Comparison of ENCODE assay signal across 21 cellular contexts in genomic region chr9:37404590-37404989, GRCh38. TPM values are rescaled to one million over a fixed set of nuclear protein-coding genes. Genes with fewer than 3 reads are reported as not detected.
DNase-seq lines count a peak whose midpoint lies in the region; ATAC-seq and TF ChIP-seq lines count a peak whose summit lies in the region.
"Had no signal": no experiment of that assay in that cellular context is flagged by ENCODE, and none has a peak within 500 bp of the region (broad histone marks: within the 10 kb centered on the region; RNA-seq: fewer than 3 reads in every experiment).

No MANE protein-coding gene starts in this region.

- no peaks in the 10 kb centered on the region for H3K27me3 ChIP-seq in OCI-LY3 (ENCODE audit: low read depth, low read length)
- H3K27me3 ChIP-seq in body of pancreas = no peaks in the 10 kb centered on the region
- no peaks in the 10 kb centered on the region for H3K27me3 ChIP-seq in trophoblast cell (ENCODE audit: insufficient read depth, low read length)
- H3K27me3 ChIP-seq: BE2C had no signal

- H2BK12ac ChIP-seq in trophoblast cell (ENCODE audit: low read length) = no peak overlapping the region

- H3K4me1 ChIP-seq in OCI-LY3 (ENCODE audit: low read length) = peaks cover 95% of the 10 kb centered on the region
- H3K4me1 ChIP-seq in body of pancreas = peaks cover 64% of the 10 kb centered on the region
- H3K4me1 ChIP-seq in trophoblast cell (ENCODE audit: control insufficient read depth in 1 of 2, insufficient read depth in 2 of 2, low read length in 2 of 2) = peaks cover 0 to 4% of the 10 kb centered on the region in 2 experiments
- H3K4me1 ChIP-seq: BE2C had no signal

- no peak for ATAC-seq in activated naive CD8-positive, alpha-beta T cell treated with anti-CD3 and anti-CD28 coated beads, Interleukin-2, amount 50 U/mL, for 24 hours
- ATAC-seq in body of pancreas (no peak), GM21381 (IDR thresholded peaks at IDR 0.05; ENCODE audit: unreplicated experiment) (no peak)
- ATAC-seq: Panc1 had no signal

- no peak overlapping the region for H4K12ac ChIP-seq in trophoblast cell (ENCODE audit: low read depth, low read length)

- H3K9ac ChIP-seq in OCI-LY3 (ENCODE audit: low read length) (peak overlapping the region; percentile 92), trophoblast cell (ENCODE audit: low read length) (no peak overlapping the region)

- no peak overlapping the region for H4K91ac ChIP-seq in trophoblast cell (ENCODE audit: low read depth, low read length)

- H3K4me1 Mint-ChIP-seq in activated naive CD8-positive, alpha-beta T cell treated with anti-CD3 and anti-CD28 coated beads, Interleukin-2, amount 50 U/mL, for 24 hours = peaks cover 43% of the 10 kb centered on the region
- peaks cover 7% of the 10 kb centered on the region for H3K4me1 Mint-ChIP-seq in activated naive CD8-positive, alpha-beta T cell treated with anti-CD3 and anti-CD28 coated beads for 36 hours

- no peak overlapping the region for H3K18ac ChIP-seq in trophoblast cell (ENCODE audit: low read length)

- TF ChIP-seq POLR2A in body of pancreas (IDR thresholded peaks at IDR 0.05) = no peak

- peak overlapping the region; percentile 31 for H3K27ac Mint-ChIP-seq in activated naive CD8-positive, alpha-beta T cell treated with anti-CD3 and anti-CD28 coated beads, Interleukin-2, amount 50 U/mL, for 24 hours
- no peak overlapping the region for H3K27ac Mint-ChIP-seq in activated naive CD8-positive, alpha-beta T cell treated with anti-CD3 and anti-CD28 coated beads for 36 hours
- H3K27ac Mint-ChIP-seq: CD4-positive, alpha-beta T cell had no signal

- H3K4me3 Mint-ChIP-seq in activated naive CD8-positive, alpha-beta T cell treated with anti-CD3 and anti-CD28 coated beads, Interleukin-2, amount 50 U/mL, for 24 hours = no peak overlapping the region
- H3K4me3 Mint-ChIP-seq in activated naive CD8-positive, alpha-beta T cell treated with anti-CD3 and anti-CD28 coated beads for 36 hours = no peak overlapping the region
- H3K4me3 Mint-ChIP-seq: CD4-positive, alpha-beta T cell had no signal

- H3K79me2 ChIP-seq in OCI-LY3 (ENCODE audit: low read length) (peaks cover 18% of the 10 kb centered on the region), trophoblast cell (ENCODE audit: control insufficient read depth, insufficient read depth, low read length, poor library complexity) (no peaks in the 10 kb centered on the region)

- H3K36me3 Mint-ChIP-seq in activated naive CD8-positive, alpha-beta T cell treated with anti-CD3 and anti-CD28 coated beads, Interleukin-2, amount 50 U/mL, for 24 hours (ENCODE audit: low read depth) = peaks cover 2% of the 10 kb centered on the region
- no peaks in the 10 kb centered on the region for H3K36me3 Mint-ChIP-seq in activated naive CD8-positive, alpha-beta T cell treated with anti-CD3 and anti-CD28 coated beads for 36 hours

- WGBS in body of pancreas, 2 donors = 86 to 88% methylated on average over 9 of the region's 9 CpGs
- no CpG with 5 or more reads among the region's 9 CpGs for WGBS in trophoblast cell (ENCODE audit: extremely low coverage, insufficient coverage, insufficient read length)

- no peak overlapping the region for H3K23ac ChIP-seq in trophoblast cell (ENCODE audit: low read length)

- H3K9me3 ChIP-seq in OCI-LY3 (ENCODE audit: insufficient read depth, low read length) (no peaks in the 10 kb centered on the region), body of pancreas (no peaks in the 10 kb centered on the region), trophoblast cell (ENCODE audit: insufficient read depth, low read depth, low read length) (no peaks in the 10 kb centered on the region)
- H3K9me3 ChIP-seq: BE2C, Caco-2 had no signal

- H3K4me2 ChIP-seq in OCI-LY3 (ENCODE audit: low read length) (peak overlapping the region; percentile 30), trophoblast cell (ENCODE audit: low read length) (no peak overlapping the region)

- peak overlapping the region; percentile 99 for H3K27ac ChIP-seq in OCI-LY3 (ENCODE audit: low read length)
- peak overlapping the region; percentile 32 to 89 (median 86) for H3K27ac ChIP-seq in body of pancreas
- H3K27ac ChIP-seq in trophoblast cell (ENCODE audit: low read depth, low read length) = no peak overlapping the region
- H3K27ac ChIP-seq: 22Rv1 had no signal

- DNase-seq in activated naive CD8-positive, alpha-beta T cell treated with anti-CD3 and anti-CD28 coated beads, Interleukin-2, amount 50 U/mL, for 24 hours = no peak
- no peak for DNase-seq in activated naive CD8-positive, alpha-beta T cell treated with anti-CD3 and anti-CD28 coated beads for 36 hours
- DNase-seq in body of pancreas (no peak), trophoblast cell (peak; percentile 41 to 68), NCI-H524 treated with DMSO at 0.1 percent for 48 hours (lab: John Stamatoyannopoulos, UW) (no peak)
- no peak for DNase-seq in activated naive CD4-positive, alpha-beta T cell treated with anti-CD3 and anti-CD28 coated beads, Interleukin-2, amount 50 U/mL, for 16 hours
- DNase-seq: BE2C; Caco-2; CD4-positive, alpha-beta T cell; GF-D8; KG1; MV-4-11; NCI-H1417; NCI-H187; NCI-H2107; NCI-H510A; NCI-H774 had no signal

- H4K20me1 ChIP-seq in OCI-LY3 (ENCODE audit: insufficient read depth, low read length) = no peaks in the 10 kb centered on the region

- H3K27me3 Mint-ChIP-seq in activated naive CD8-positive, alpha-beta T cell treated with anti-CD3 and anti-CD28 coated beads, Interleukin-2, amount 50 U/mL, for 24 hours = no peaks in the 10 kb centered on the region
- H3K27me3 Mint-ChIP-seq in activated naive CD8-positive, alpha-beta T cell treated with anti-CD3 and anti-CD28 coated beads for 36 hours = no peaks in the 10 kb centered on the region
- H3K27me3 Mint-ChIP-seq: CD4-positive, alpha-beta T cell had no signal

- TF ChIP-seq CTCF in OCI-LY3 (IDR thresholded peaks at IDR 0.05; ENCODE audit: low read depth, low read length) = no peak
- TF ChIP-seq CTCF in body of pancreas (IDR thresholded peaks at IDR 0.05) = no peak

- no peak overlapping the region for H2BK120ac ChIP-seq in trophoblast cell (ENCODE audit: insufficient read depth, low read length, poor library complexity)

- intact Hi-C loops in body of pancreas (cut with DNase I) = no loop called here

- H3K4me3 ChIP-seq in OCI-LY3 (ENCODE audit: low read length) (no peak overlapping the region), body of pancreas (no peak overlapping the region), trophoblast cell (ENCODE audit: low read depth, low read length) (no peak overlapping the region)

- no peaks in the 10 kb centered on the region for H3K9me3 Mint-ChIP-seq in activated naive CD8-positive, alpha-beta T cell treated with anti-CD3 and anti-CD28 coated beads, Interleukin-2, amount 50 U/mL, for 24 hours
- H3K9me3 Mint-ChIP-seq in activated naive CD8-positive, alpha-beta T cell treated with anti-CD3 and anti-CD28 coated beads for 36 hours = no peaks in the 10 kb centered on the region
- H3K9me3 Mint-ChIP-seq: CD4-positive, alpha-beta T cell had no signal

- no peak overlapping the region for H2BK5ac ChIP-seq in trophoblast cell (ENCODE audit: low read depth, low read length, poor library complexity)

- no peak overlapping the region for H2AFZ ChIP-seq in OCI-LY3 (ENCODE audit: low read depth, low read length)
- no peak overlapping the region for H2AFZ ChIP-seq in trophoblast cell (ENCODE audit: insufficient read depth, low read length, poor library complexity)

- H3K14ac ChIP-seq in trophoblast cell (ENCODE audit: low read length) = no peak overlapping the region

- H2AK5ac ChIP-seq in trophoblast cell (ENCODE audit: low read length) = no peak overlapping the region

- H3K36me3 ChIP-seq in OCI-LY3 (replicated peaks; ENCODE audit: low read depth, low read length) = no peaks in the 10 kb centered on the region
- no peaks in the 10 kb centered on the region for H3K36me3 ChIP-seq in body of pancreas (replicated peaks in 1 of 2; ENCODE audit: insufficient read depth in 1 of 2, low read depth in 2 of 2)
- H3K36me3 ChIP-seq in trophoblast cell (ENCODE audit: control insufficient read depth in 1 of 2, insufficient read depth in 2 of 2, low read length in 2 of 2) = no peaks in the 10 kb centered on the region
- H3K36me3 ChIP-seq: BE2C had no signal

- H4K8ac ChIP-seq in trophoblast cell (ENCODE audit: low read depth, low read length) = no peak overlapping the region

- no peaks in the 10 kb centered on the region for H3K79me1 ChIP-seq in trophoblast cell (ENCODE audit: low read length)

- no peak overlapping the region for H3K4ac ChIP-seq in trophoblast cell (ENCODE audit: low read depth, low read length)

RNA-seq across cellular contexts. Expression of gene GRHPR, which starts 17.9 kb away (rescaled TPM):
- 10 to 100 TPM; 79.5 to 82.0 TPM for total RNA-seq in activated naive CD8-positive, alpha-beta T cell treated with anti-CD3 and anti-CD28 coated beads for 36 hours
- 10 to 100 TPM; 61.0 to 95.3 TPM for total RNA-seq in body of pancreas
- polyA plus RNA-seq in trophoblast cell (2013) = 70.1 and 73.9 TPM in 2 replicates

Comparison
In these comparisons a context has a peak if more than half of its experiments do, and no peak if none do; other contexts are left out.
1. DNase-seq: peak in trophoblast cell (2 of 2); none in activated naive CD8-positive, alpha-beta T cell treated with anti-CD3 and anti-CD28 coated beads, Interleukin-2, amount 50 U/mL, for 24 hours (single experiment), activated naive CD8-positive, alpha-beta T cell treated with anti-CD3 and anti-CD28 coated beads for 36 hours (single experiment), body of pancreas (0 of 4), NCI-H524 treated with DMSO at 0.1 percent for 48 hours (single experiment) and activated naive CD4-positive, alpha-beta T cell treated with anti-CD3 and anti-CD28 coated beads, Interleukin-2, amount 50 U/mL, for 16 hours (single experiment).